In genomic region chr20:63706852-63707557, GRCh38 we compare ENCODE assay signal across 8 cellular contexts.
A peak's percentile ranks its signal among the peaks of the same experiment; 100 is the strongest.
DNase-seq lines count a peak whose midpoint lies in the region; ATAC-seq and TF ChIP-seq lines count a peak whose summit lies in the region.

No MANE protein-coding gene starts in this region.

- DNase-seq in astrocyte of the spinal cord (ENCODE audit: low read depth, low spot score) (no peak), NCI-H226 (no peak)
- peak; percentile 33 to 52 for DNase-seq in stimulated activated CD4-positive, alpha-beta T cell treated with anti-CD3 and anti-CD28 coated beads, Interleukin-15, amount 100 ng/mL, for 1 hour (ENCODE audit: low read depth in 1 of 2, low spot score in 1 of 2)

- H3K27ac ChIP-seq in BLaER1: peak overlapping the region; percentile 86
- no peak overlapping the region for H3K27ac ChIP-seq in iPS-18a (ENCODE audit: low read length)

- peak overlapping the region; percentile 93 for H3K9ac ChIP-seq in BLaER1
- peak overlapping the region; percentile 54 for H3K9ac ChIP-seq in iPS-18a (ENCODE audit: low read length)

- ATAC-seq in GM19372 (IDR thresholded peaks at IDR 0.05; ENCODE audit: low read depth, unreplicated experiment) (peak; percentile 23), HG03571 (IDR thresholded peaks at IDR 0.05; ENCODE audit: unreplicated experiment) (peak; percentile 24), SK-N-SH treated with all-trans-retinoic acid at 6 μM for 48 hours (peak; percentile 62)

- peak overlapping the region; percentile 97 for H3K4me3 ChIP-seq in BLaER1
- peak overlapping the region; percentile 74 for H3K4me3 ChIP-seq in astrocyte of the spinal cord (ENCODE audit: low read depth, low read length)
- peak overlapping the region; percentile 81 for H3K4me3 ChIP-seq in iPS-18a (ENCODE audit: low read length)

- H3K36me3 ChIP-seq in BLaER1: peaks cover 81% of the 10 kb centered on the region
- peaks cover 44% of the 10 kb centered on the region for H3K36me3 ChIP-seq in iPS-18a (ENCODE audit: control insufficient read depth, low read depth, low read length)

- TF ChIP-seq CTCF in astrocyte of the spinal cord (IDR thresholded peaks at IDR 0.05; ENCODE audit: low read depth, low read length): peak; percentile 37

- H3K9me3 ChIP-seq in BLaER1 (peaks cover under 1% of the 10 kb centered on the region), iPS-18a (ENCODE audit: control insufficient read depth, low read depth, low read length) (no peaks in the 10 kb centered on the region)

- H3K27me3 ChIP-seq in BLaER1 (no peaks in the 10 kb centered on the region), iPS-18a (ENCODE audit: control insufficient read depth, insufficient read depth, low read length) (no peaks in the 10 kb centered on the region)

- peaks cover 92% of the 10 kb centered on the region for H4K20me1 ChIP-seq in BLaER1

- in situ Hi-C loops in astrocyte of the spinal cord (cut with HindIII; ENCODE audit: low sequenced_read_pairs): no loop called here

- peaks cover 44% of the 10 kb centered on the region for H3K4me1 ChIP-seq in BLaER1
- peaks cover 3% of the 10 kb centered on the region for H3K4me1 ChIP-seq in iPS-18a (ENCODE audit: control insufficient read depth, low read depth, low read length)

- peak overlapping the region; percentile 97 for H3K4me2 ChIP-seq in BLaER1

TF ChIP-seq in SK-N-SH treated with all-trans-retinoic acid at 6 μM for 48 hours, 23 proteins besides CTCF, POLR2A, EP300 and RAD21:
- no peak for TF ChIP-seq CREB5 (CRISPR knock-in tag; IDR thresholded peaks at IDR 0.05; ENCODE audit: low read depth)

Comparison
In these comparisons a context has a peak if more than half of its experiments do, and no peak if none do; other contexts are left out.
1. DNase-seq: peak in stimulated activated CD4-positive, alpha-beta T cell treated with anti-CD3 and anti-CD28 coated beads, Interleukin-15, amount 100 ng/mL, for 1 hour (2 of 2); none in astrocyte of the spinal cord (single experiment) and NCI-H226 (single experiment).
2. Peak in every context shown above with its lines, with median percentiles within 50 percentile points of each other: H3K4me3 ChIP-seq and ATAC-seq.